9 cellular contexts compared by ENCODE assay signal in the genomic region with DNA sequence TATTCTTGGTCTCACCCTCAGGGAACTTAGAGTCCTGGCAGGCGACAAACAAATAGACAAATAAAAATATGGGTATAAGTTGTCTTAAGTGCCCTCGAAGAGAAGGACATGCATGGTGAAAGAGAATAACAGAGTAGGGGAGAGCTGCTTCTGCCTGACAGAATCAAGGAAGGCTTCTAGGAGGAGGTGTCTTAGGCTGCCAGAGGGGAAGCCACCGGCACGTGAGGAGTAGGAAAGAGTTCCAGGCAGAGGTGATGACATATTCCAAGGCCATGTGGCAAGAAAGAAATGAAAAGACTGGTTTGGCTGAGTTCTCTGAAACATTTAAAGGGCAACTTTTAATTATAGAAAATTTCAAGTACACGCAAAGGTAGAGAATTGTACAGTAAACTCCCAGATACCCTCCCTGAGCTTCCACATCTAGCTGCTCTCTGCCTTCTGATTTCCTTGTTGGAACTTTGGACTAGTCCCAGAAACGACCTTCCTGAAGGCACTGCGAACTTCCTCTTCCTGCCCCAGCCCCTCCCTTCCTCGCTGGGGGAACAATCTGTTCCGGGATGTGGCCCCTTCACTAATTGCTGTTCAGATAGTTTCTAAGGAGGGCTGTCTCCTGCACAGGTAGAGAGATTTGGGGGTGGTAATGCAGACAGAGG.
DNase-seq lines count a peak whose midpoint lies in the region; ATAC-seq, FAIRE-seq and TF ChIP-seq lines count a peak whose summit lies in the region.
"Had no signal": no experiment of that assay in that cellular context is flagged by ENCODE, and none has a peak within 500 bp of the region (broad histone marks: within the 10 kb centered on the region; RNA-seq: fewer than 3 reads in every experiment).

No MANE protein-coding gene starts in this region.

- no peaks in the 10 kb centered on the region for H3K79me2 ChIP-seq in PC-3 (ENCODE audit: low read length)

- peak in 1 of 5 donors; percentile 13 for DNase-seq in CD8-positive, alpha-beta memory T cell
- peak; percentile 37 for DNase-seq in PC-3
- DNase-seq in endothelial cell (ENCODE audit: low spot score): peak; percentile 19
- DNase-seq in substantia nigra (lab: John Stamatoyannopoulos, UW): no peak
- DNase-seq in D721Med (ENCODE audit: insufficient read length, low spot score): no peak
- DNase-seq in HEK293T (ENCODE audit: extremely low spot score): no peak
- DNase-seq in COLO668 (lab: John Stamatoyannopoulos, UW; ENCODE audit: unreplicated experiment): no peak

- H2AFZ ChIP-seq in PC-3 (ENCODE audit: low read length): peak overlapping the region; percentile 96

- H3F3A ChIP-seq in PC-3 (ENCODE audit: low read length, unreplicated experiment): no peaks in the 10 kb centered on the region

- peak; percentile 72 for ATAC-seq in PC-3

- no peaks in the 10 kb centered on the region for H3K36me3 ChIP-seq in CD8-positive, alpha-beta memory T cell (ENCODE audit: insufficient read depth, low read length)
- H3K36me3 ChIP-seq in PC-3 (ENCODE audit: low read depth, low read length) (no peaks in the 10 kb centered on the region), neutrophil (peaks cover 82% of the 10 kb centered on the region)

- H3K36me3 Mint-ChIP-seq in CD8-positive, alpha-beta memory T cell: peaks cover 0 to 2% (median 0%) of the 10 kb centered on the region in 3 donors
- H3K36me3 Mint-ChIP-seq in endothelial cell (ENCODE audit: low read depth, unreplicated experiment): peaks cover 64% of the 10 kb centered on the region

- H3K27ac Mint-ChIP-seq in CD8-positive, alpha-beta memory T cell: peak overlapping the region in 5 of 8 donors; percentile 17 to 77 (median 46)
- peak overlapping the region; percentile 70 for H3K27ac Mint-ChIP-seq in endothelial cell (ENCODE audit: unreplicated experiment)

- peaks cover 5% of the 10 kb centered on the region for H3K4me1 ChIP-seq in CD8-positive, alpha-beta memory T cell (ENCODE audit: insufficient read depth, low read length)
- H3K4me1 ChIP-seq in PC-3 (ENCODE audit: insufficient read depth, low read length) (peaks cover 9% of the 10 kb centered on the region; the same call in 1 of the 2 replicates), neutrophil (ENCODE audit: control insufficient read depth in 1 of 2, insufficient read depth in 1 of 2, low read depth in 1 of 2, low read length in 1 of 2) (peaks cover 11 to 19% of the 10 kb centered on the region in 2 experiments)

- no peak for FAIRE-seq in D721Med (lab: Jason Lieb, UNC)
- FAIRE-seq: frontal cortex had no signal

- no peaks in the 10 kb centered on the region for H3K9me2 ChIP-seq in PC-3 (replicated peaks; ENCODE audit: low read length)

- CTCF ChIA-PET in CD8-positive, alpha-beta memory T cell (lab: Charles Lee): interaction anchor here (1.1 to 2.6 kb wide), 4 partner anchors 8 to 605 kb away, joined by 3 to 11 read pairs (median 4); no protein-coding TSS in a partner anchor
- CTCF ChIA-PET in PC-3 (lab: Charles Lee): no interaction called here
- CTCF ChIA-PET in HEK293T (lab: Yijun Ruan, JAX): interaction anchor here (0.8 to 0.9 kb wide), 2 partner anchors 593 to 605 kb away, joined by 3 read pairs; no protein-coding TSS in a partner anchor

- BruUV-seq in PC-3 (replicated peaks; lab: Mats Ljungman, UMichigan): TSS peak; percentile 57

- H3K9me3 ChIP-seq in CD8-positive, alpha-beta memory T cell (ENCODE audit: low read length): no peaks in the 10 kb centered on the region
- H3K9me3 ChIP-seq in PC-3 (ENCODE audit: low read length) (no peaks in the 10 kb centered on the region), neutrophil (no peaks in the 10 kb centered on the region)

- peaks cover 16 to 21% of the 10 kb centered on the region in 2 donors for H3K27me3 Mint-ChIP-seq in CD8-positive, alpha-beta memory T cell
- peaks cover 24% of the 10 kb centered on the region for H3K27me3 Mint-ChIP-seq in endothelial cell (ENCODE audit: unreplicated experiment)

- peaks cover 0 to 4% (median 0%) of the 10 kb centered on the region in 5 donors for H3K9me3 Mint-ChIP-seq in CD8-positive, alpha-beta memory T cell
- H3K9me3 Mint-ChIP-seq in endothelial cell (ENCODE audit: unreplicated experiment): no peaks in the 10 kb centered on the region

- peak overlapping the region in 6 of 7 donors; percentile 60 to 81 (median 74) for H3K4me3 Mint-ChIP-seq in CD8-positive, alpha-beta memory T cell
- peak overlapping the region; percentile 56 for H3K4me3 Mint-ChIP-seq in endothelial cell (ENCODE audit: unreplicated experiment)

- H3K27me3 ChIP-seq in CD8-positive, alpha-beta memory T cell (ENCODE audit: insufficient read depth, low read length, poor library complexity, severe bottlenecking): no peaks in the 10 kb centered on the region
- no peaks in the 10 kb centered on the region for H3K27me3 ChIP-seq in PC-3 (ENCODE audit: low read length)
- no peaks in the 10 kb centered on the region for H3K27me3 ChIP-seq in neutrophil

- peak overlapping the region; percentile 32 for H3K4me3 ChIP-seq in CD8-positive, alpha-beta memory T cell (ENCODE audit: low read length)
- H3K4me3 ChIP-seq in PC-3 (ENCODE audit: low read length) (peak overlapping the region; percentile 64), neutrophil (ENCODE audit: low read depth in 1 of 2, low read length in 1 of 2) (no peak overlapping the region)

- peaks cover 12 to 17% (median 17%) of the 10 kb centered on the region in 3 donors for H3K4me1 Mint-ChIP-seq in CD8-positive, alpha-beta memory T cell
- peaks cover 25% of the 10 kb centered on the region for H3K4me1 Mint-ChIP-seq in endothelial cell (ENCODE audit: unreplicated experiment)

- POLR2A ChIA-PET in CD8-positive, alpha-beta memory T cell (lab: Charles Lee): no interaction called here
- POLR2A ChIA-PET in PC-3 (lab: Charles Lee; ENCODE audit: unreplicated experiment) (interaction anchor here (0.6 kb wide), 1 partner anchor 596 kb away, joined by 3 read pairs; no protein-coding TSS in a partner anchor), HEK293T (lab: Yijun Ruan, JAX) (no interaction called here)

- intact Hi-C loops in PC-3 (cut with micrococcal nuclease): loop anchor here (1.0 to 10.0 kb wide), 5 partner anchors 252 to 1342 kb away; a partner anchor contains a TSS

- no peaks in the 10 kb centered on the region for H4K20me1 ChIP-seq in PC-3 (ENCODE audit: low read length)

- peak overlapping the region; percentile 33 for H3K9ac ChIP-seq in PC-3 (ENCODE audit: low read length)

- no peak overlapping the region for H3K27ac ChIP-seq in CD8-positive, alpha-beta memory T cell (ENCODE audit: low read depth, low read length)
- H3K27ac ChIP-seq in PC-3 (ENCODE audit: low read length) (no peak overlapping the region), neutrophil (peak overlapping the region; percentile 66), substantia nigra (ENCODE audit: low read depth, low read length, poor library complexity, severe bottlenecking) (no peak overlapping the region)

- H3K4me2 ChIP-seq in PC-3 (ENCODE audit: low read length): peak overlapping the region; percentile 84

- TF ChIP-seq CTCF in PC-3 (conservative IDR thresholded peaks at IDR 0.05; ENCODE audit: low read depth, low read length): no peak
- no peak for TF ChIP-seq CTCF in endothelial cell (IDR thresholded peaks at IDR 0.05; ENCODE audit: unreplicated experiment)
- no peak for TF ChIP-seq CTCF in neutrophil (IDR thresholded peaks at IDR 0.05)
- no peak for TF ChIP-seq CTCF in D721Med (IDR thresholded peaks at IDR 0.05; ENCODE audit: insufficient read depth, missing control alignments)

TF ChIP-seq in HEK293T, 16 proteins besides CTCF, POLR2A, EP300 and RAD21:
- TF ChIP-seq FOXA1 (IDR thresholded peaks at IDR 0.05) (no peak), FOXM1 (IDR thresholded peaks at IDR 0.05; ENCODE audit: borderline replicate concordance) (no peak), CTBP1 (IDR thresholded peaks at IDR 0.05; ENCODE audit: borderline replicate concordance) (no peak)

Comparison
In these comparisons a context has a peak if more than half of its experiments do, and no peak if none do; other contexts are left out.
1. DNase-seq: peak in PC-3 (single experiment) and endothelial cell (single experiment); none in substantia nigra (0 of 49), D721Med (single experiment), HEK293T (single experiment) and COLO668 (single experiment).
2. H3K4me3 ChIP-seq: peak in CD8-positive, alpha-beta memory T cell (single experiment) and PC-3 (single experiment); none in neutrophil (0 of 2).